Comparison of ENCODE assay signal across 8 cellular contexts in the genomic region with DNA sequence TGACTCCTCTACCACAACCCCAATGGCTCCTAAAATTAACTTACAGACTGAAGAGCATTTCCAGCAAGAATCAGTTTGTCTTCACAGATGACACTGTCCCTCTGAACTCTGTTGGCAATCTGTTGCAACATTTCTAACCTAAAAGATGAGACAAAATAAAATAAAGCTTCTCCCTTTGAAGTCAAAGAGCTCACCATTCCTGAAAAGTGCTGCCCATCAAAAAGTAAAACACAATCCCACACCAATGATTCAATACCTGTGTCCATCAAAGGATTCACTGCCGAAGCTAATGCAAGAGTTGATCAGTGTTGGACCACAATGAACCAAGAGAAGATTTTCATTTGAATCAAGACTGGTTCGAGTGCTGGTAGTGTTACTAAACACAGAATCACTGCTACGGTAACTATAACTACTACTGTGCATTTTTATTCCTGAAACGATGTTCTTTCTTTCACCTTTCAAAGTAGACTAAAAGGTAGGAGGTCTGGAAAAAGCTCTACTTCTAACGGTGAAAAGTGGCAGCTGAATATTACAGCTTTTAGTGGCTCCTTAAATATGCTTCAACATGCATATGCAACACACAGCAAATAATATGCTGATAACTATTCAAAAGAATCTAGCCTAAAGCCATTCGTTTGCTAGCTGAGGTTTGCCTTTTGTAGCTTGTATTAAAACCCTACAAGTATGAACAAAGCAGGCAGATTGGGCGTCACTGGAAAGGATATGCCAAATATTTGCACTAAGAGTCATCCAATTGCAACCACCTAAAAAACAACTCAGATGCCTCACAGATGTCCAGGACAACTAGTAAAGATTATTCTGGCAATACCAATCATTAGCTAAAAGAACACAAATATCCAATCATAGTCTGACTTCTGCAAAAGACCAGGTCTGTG. TPM values are rescaled to one million over a fixed set of nuclear protein-coding genes. Genes with fewer than 3 reads are reported as not detected.
DNase-seq lines count a peak whose midpoint lies in the region; ATAC-seq and TF ChIP-seq lines count a peak whose summit lies in the region.

A gene (minus strand): TSS at position 524 of the 896 bp plus-strand sequence.

- peak; percentile 70 for DNase-seq in Daoy (ENCODE audit: low read depth)
- DNase-seq in SK-N-SH, result no peak
- peak; percentile 89 to 95 for DNase-seq in foreskin fibroblast
- DNase-seq in prostate gland (ENCODE audit: low spot score), result peak; percentile 69
- no peak for DNase-seq in activated CD4-positive, alpha-beta T cell treated with anti-CD3 and anti-CD28 coated beads, Interleukin-2, amount 50 U/mL, for 1 hour
- DNase-seq in NCI-H2196 (lab: John Stamatoyannopoulos, UW; ENCODE audit: unreplicated experiment), result no peak

- ATAC-seq in GM21381 (IDR thresholded peaks at IDR 0.05; ENCODE audit: unreplicated experiment) (no peak), HG03439 (IDR thresholded peaks at IDR 0.05; ENCODE audit: unreplicated experiment) (no peak)

- H3K27me3 ChIP-seq in SK-N-SH (ENCODE audit: insufficient read depth), result no peaks in the 10 kb centered on the region
- H3K27me3 ChIP-seq in prostate gland (replicated peaks; ENCODE audit: insufficient read depth), result no peaks in the 10 kb centered on the region

- peaks cover 6% of the 10 kb centered on the region; the same call in 1 of the 2 replicates for H3K79me2 ChIP-seq in SK-N-SH (ENCODE audit: insufficient read depth)

- H3K4me1 ChIP-seq in SK-N-SH (ENCODE audit: control insufficient read depth in 1 of 2, insufficient read depth in 2 of 2, low read depth in 1 of 2, low read length in 1 of 2) (peaks cover 0 to 19% of the 10 kb centered on the region in 2 experiments; a peak in 2 of 4 replicates), prostate gland (replicated peaks) (peaks cover 5% of the 10 kb centered on the region)

- H3K4me2 ChIP-seq in SK-N-SH, result peak within 1 kb of the TSS; percentile 3; the same call in 1 of the 2 replicates

- peak in 1 of 2 experiments; percentile 58; a peak in 1 of 4 replicates for TF ChIP-seq EP300 in SK-N-SH (IDR thresholded peaks at IDR 0.05; ENCODE audit: borderline replicate concordance in 1 of 2, low read depth in 1 of 2, low read length in 1 of 2)

- TF ChIP-seq RAD21 in SK-N-SH (IDR thresholded peaks at IDR 0.05; ENCODE audit: low read length), result no peak

- WGBS in SK-N-SH (ENCODE audit: low lambda C conversion rate), result 68% methylated on average over 7 of the region's 7 CpGs
- 33% methylated on average over 7 of the region's 7 CpGs for WGBS in prostate gland

- POLR2A ChIA-PET in SK-N-SH (lab: Yijun Ruan, JAX), result no interaction called here

- H3K9me3 ChIP-seq in SK-N-SH (no peaks in the 10 kb centered on the region), prostate gland (no peaks in the 10 kb centered on the region)

- H2AFZ ChIP-seq in SK-N-SH (ENCODE audit: low read depth), result no peak within 1 kb of the TSS

- H3K9me2 ChIP-seq in SK-N-SH, result no peaks in the 10 kb centered on the region

- H3K36me3 ChIP-seq in SK-N-SH (replicated peaks in 1 of 2; ENCODE audit: control insufficient read depth in 1 of 2, insufficient read depth in 2 of 2, low read length in 1 of 2) (peaks cover 64 to 74% of the 10 kb centered on the region in 2 experiments), prostate gland (no peaks in the 10 kb centered on the region)

- peak; percentile 56 for TF ChIP-seq POLR2A in prostate gland (IDR thresholded peaks at IDR 0.05)

- no peaks in the 10 kb centered on the region for H4K20me1 ChIP-seq in SK-N-SH (ENCODE audit: insufficient read depth)

- H3F3A ChIP-seq in SK-N-SH (replicated peaks; ENCODE audit: insufficient read depth), result peaks cover 25% of the 10 kb centered on the region

- no peak within 1 kb of the TSS for H3K4me3 ChIP-seq in SK-N-SH (ENCODE audit: low read depth in 2 of 2, low read length in 1 of 2)
- H3K4me3 ChIP-seq in foreskin fibroblast (ENCODE audit: low read depth in 1 of 2, low read length in 2 of 2), result no peak within 1 kb of the TSS
- H3K4me3 ChIP-seq in prostate gland, result peak within 1 kb of the TSS; percentile 7 to 8

- no peak for TF ChIP-seq CTCF in SK-N-SH (IDR thresholded peaks at IDR 0.05)
- no peak for TF ChIP-seq CTCF in foreskin fibroblast (IDR thresholded peaks at IDR 0.05; ENCODE audit: low read depth, low read length)
- TF ChIP-seq CTCF in prostate gland (IDR thresholded peaks at IDR 0.05), result no peak

- CTCF ChIA-PET in SK-N-SH (lab: Yijun Ruan, JAX), result interaction anchor here (0.6 to 2.4 kb wide), 11 partner anchors 11 to 674 kb away, joined by 3 to 24 read pairs (median 4); no protein-coding TSS in a partner anchor

- intact Hi-C loops in prostate gland (cut with DNase I), result no loop called here

- H3K27ac ChIP-seq in SK-N-SH (ENCODE audit: low read depth in 2 of 2, low read length in 1 of 2) (peak within 1 kb of the TSS; percentile 64 to 71), prostate gland (peak within 1 kb of the TSS; percentile 45 to 58)

- H3K9ac ChIP-seq in SK-N-SH, result peak within 1 kb of the TSS; percentile 20; the same call in 1 of the 2 replicates

TF ChIP-seq in SK-N-SH, 30 proteins besides CTCF, POLR2A, EP300 and RAD21:
- peak; percentile 90 for TF ChIP-seq TCF12 (IDR thresholded peaks at IDR 0.05)
- TF ChIP-seq GATA2 (CRISPR knock-in tag; IDR thresholded peaks at IDR 0.05), result no peak
- TF ChIP-seq POLR2AphosphoS5 (IDR thresholded peaks at IDR 0.05; ENCODE audit: low read depth, low read length), result peak; percentile 42; the same call in 1 of the 2 replicates
- TF ChIP-seq NFIC (IDR thresholded peaks at IDR 0.05; ENCODE audit: borderline replicate concordance), result peak; percentile 74
- TF ChIP-seq, protein P1, sequence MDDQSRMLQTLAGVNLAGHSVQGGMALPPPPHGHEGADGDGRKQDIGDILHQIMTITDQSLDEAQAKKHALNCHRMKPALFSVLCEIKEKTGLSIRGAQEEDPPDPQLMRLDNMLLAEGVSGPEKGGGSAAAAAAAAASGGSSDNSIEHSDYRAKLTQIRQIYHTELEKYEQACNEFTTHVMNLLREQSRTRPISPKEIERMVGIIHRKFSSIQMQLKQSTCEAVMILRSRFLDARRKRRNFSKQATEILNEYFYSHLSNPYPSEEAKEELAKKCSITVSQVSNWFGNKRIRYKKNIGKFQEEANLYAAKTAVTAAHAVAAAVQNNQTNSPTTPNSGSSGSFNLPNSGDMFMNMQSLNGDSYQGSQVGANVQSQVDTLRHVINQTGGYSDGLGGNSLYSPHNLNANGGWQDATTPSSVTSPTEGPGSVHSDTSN (IDR thresholded peaks at IDR 0.05), result peak; percentile 54
- peak; percentile 80 for TF ChIP-seq JUND (IDR thresholded peaks at IDR 0.05)
- peak; percentile 56; the same call in 1 of the 2 replicates for TF ChIP-seq TEAD4 (IDR thresholded peaks at IDR 0.05; ENCODE audit: borderline replicate concordance, insufficient read depth)
- peak; percentile 75 for TF ChIP-seq FOSL2 (IDR thresholded peaks at IDR 0.05; ENCODE audit: borderline replicate concordance, low read depth)
- TF ChIP-seq, protein P2, sequence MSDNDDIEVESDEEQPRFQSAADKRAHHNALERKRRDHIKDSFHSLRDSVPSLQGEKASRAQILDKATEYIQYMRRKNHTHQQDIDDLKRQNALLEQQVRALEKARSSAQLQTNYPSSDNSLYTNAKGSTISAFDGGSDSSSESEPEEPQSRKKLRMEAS (IDR thresholded peaks at IDR 0.05; ENCODE audit: low read depth), result no peak
- TF ChIP-seq CHD2 (IDR thresholded peaks at IDR 0.05; ENCODE audit: low read length, partially characterized antibody), result no peak

RNA-seq across cellular contexts. Expression of the gene that starts here (rescaled TPM):
- 77.6 and 106 TPM in 2 replicates for total RNA-seq in Daoy (2014; rRNA removed; shearing (Covaris generic))
- 64.3 and 64.5 TPM in 2 replicates for polyA plus RNA-seq in SK-N-SH (2012; rRNA removed)
- polyA plus RNA-seq in SK-N-SH (2012; cell fraction: cytosol; rRNA removed), result 52.4 and 54.5 TPM in 2 replicates
- 282 and 332 TPM in 2 replicates for polyA plus RNA-seq in SK-N-SH (2012; cell fraction: nucleus; rRNA removed)
- 100 to 1,000 TPM; 131 to 242 TPM for total RNA-seq in prostate gland

Comparison
In these comparisons a context has a peak if more than half of its experiments do, and no peak if none do; other contexts are left out.
1. DNase-seq: peak in Daoy (single experiment), foreskin fibroblast (2 of 2) and prostate gland (single experiment); none in SK-N-SH (single experiment), activated CD4-positive, alpha-beta T cell treated with anti-CD3 and anti-CD28 coated beads, Interleukin-2, amount 50 U/mL, for 1 hour (single experiment) and NCI-H2196 (single experiment).
2. H3K4me3 ChIP-seq: peak in prostate gland (2 of 2); none in SK-N-SH (0 of 2) and foreskin fibroblast (0 of 2).